In the genomic region with DNA sequence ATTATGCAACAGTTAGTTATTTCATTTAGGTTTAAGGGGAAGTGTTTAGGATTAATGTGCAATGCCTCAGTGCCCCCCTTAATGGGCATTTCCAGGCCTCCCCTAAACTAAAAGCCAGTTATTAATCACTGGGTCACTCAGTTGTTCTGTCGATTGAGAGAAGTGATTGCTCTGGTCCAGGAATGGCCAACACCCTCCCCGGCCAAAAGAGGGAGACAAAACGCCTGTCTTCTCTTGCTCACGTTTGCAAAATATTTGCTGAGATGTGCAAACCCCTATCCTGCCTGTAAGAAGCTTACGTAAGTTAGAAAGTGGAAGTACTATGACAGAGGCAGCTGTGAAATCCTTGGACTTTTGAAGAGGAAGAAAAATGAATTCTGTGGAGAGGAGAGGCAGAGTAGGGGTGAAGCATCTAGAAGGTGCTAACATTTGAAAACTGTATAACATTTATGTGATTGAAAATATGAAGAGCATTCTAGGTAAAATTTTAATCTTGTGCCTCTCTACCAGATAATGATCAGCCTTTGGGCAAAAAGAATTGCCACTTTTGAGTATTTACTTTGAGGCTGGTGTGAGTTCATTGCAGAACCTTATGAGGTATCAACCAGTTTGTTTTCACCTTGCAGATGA, we compare ENCODE assay signal across 8 cellular contexts. TPM values are rescaled to one million over a fixed set of nuclear protein-coding genes. Genes with fewer than 3 reads are reported as not detected.
A peak's percentile ranks its signal among the peaks of the same experiment; 100 is the strongest.
DNase-seq lines count a peak whose midpoint lies in the region; ATAC-seq and TF ChIP-seq lines count a peak whose summit lies in the region.

No MANE protein-coding gene starts in this region.

- TF ChIP-seq CTCF in AG04449 (IDR thresholded peaks at IDR 0.05; ENCODE audit: insufficient read depth, low read length, missing control alignments) (peak; percentile 48), fibroblast of pulmonary artery (IDR thresholded peaks at IDR 0.05; ENCODE audit: low read length, missing control alignments) (peak; percentile 16)

- ATAC-seq in GM18868 (IDR thresholded peaks at IDR 0.05; ENCODE audit: unreplicated experiment) (peak; percentile 76), GM21526 (IDR thresholded peaks at IDR 0.05; ENCODE audit: low FRiP score, unreplicated experiment) (no peak), GM18498 (IDR thresholded peaks at IDR 0.05; ENCODE audit: unreplicated experiment) (no peak), HG03571 (IDR thresholded peaks at IDR 0.05; ENCODE audit: unreplicated experiment) (no peak)

- H3K4me3 ChIP-seq in AG04449 (ENCODE audit: low read depth, low read length), result no peak overlapping the region
- no peak overlapping the region for H3K4me3 ChIP-seq in fibroblast of pulmonary artery (replicated peaks; ENCODE audit: low read depth, low read length)

- CTCF ChIA-PET in AG04449 (lab: Yijun Ruan, JAX), result interaction anchor here (0.7 to 3.6 kb wide), 9 partner anchors 12 to 343 kb away, joined by 3 to 20 read pairs (median 4); no protein-coding TSS in a partner anchor

- DNase-seq in AG04449 (ENCODE audit: low read depth, low spot score) (no peak), NOMO-1 treated with dmso at 0.1 percent for 144 hours (lab: John Stamatoyannopoulos, UW; ENCODE audit: unreplicated experiment) (peak; percentile 75), fibroblast of pulmonary artery (ENCODE audit: low read depth) (peak; percentile 10), renal cortical epithelial cell (ENCODE audit: low read depth) (peak; percentile 13)

- POLR2A ChIA-PET in AG04449 (lab: Yijun Ruan, JAX), result no interaction called here

RNA-seq across cellular contexts. Expression of gene NTM, which starts 37.7 kb away (rescaled TPM):
- total RNA-seq in renal cortical epithelial cell, result 0.85 and 6.4 TPM in 2 replicates
